In genomic region chr19:8412783-8413592, GRCh38 we compare ENCODE assay signal across 1 cellular context.
A peak's percentile ranks its signal among the peaks of the same experiment; 100 is the strongest.
TF ChIP-seq lines count a peak whose summit lies in the region.

TSS of gene MARCHF2 (plus strand) at chr19:8413305. CDS start at chr19:8421841, 8,536 bp downstream.

TF ChIP-seq in HepG2, 621 proteins besides CTCF, POLR2A, EP300 and RAD21 (continued from another document and continues in another):
- TF ChIP-seq, protein P1, sequence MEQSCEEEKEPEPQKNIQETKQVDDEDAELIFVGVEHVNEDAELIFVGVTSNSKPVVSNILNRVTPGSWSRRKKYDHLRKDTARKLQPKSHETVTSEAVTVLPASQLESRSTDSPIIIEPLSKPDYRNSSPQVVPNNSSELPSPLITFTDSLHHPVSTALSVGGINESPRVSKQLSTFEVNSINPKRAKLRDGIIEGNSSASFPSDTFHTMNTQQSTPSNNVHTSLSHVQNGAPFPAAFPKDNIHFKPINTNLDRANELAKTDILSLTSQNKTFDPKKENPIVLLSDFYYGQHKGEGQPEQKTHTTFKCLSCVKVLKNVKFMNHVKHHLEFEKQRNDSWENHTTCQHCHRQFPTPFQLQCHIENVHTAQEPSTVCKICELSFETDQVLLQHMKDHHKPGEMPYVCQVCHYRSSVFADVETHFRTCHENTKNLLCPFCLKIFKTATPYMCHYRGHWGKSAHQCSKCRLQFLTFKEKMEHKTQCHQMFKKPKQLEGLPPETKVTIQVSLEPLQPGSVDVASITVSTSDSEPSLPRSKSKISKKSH (CRISPR knock-in tag; IDR thresholded peaks at IDR 0.05; ENCODE audit: borderline replicate concordance), result no peak
- TF ChIP-seq ZKSCAN8 (CRISPR knock-in tag; IDR thresholded peaks at IDR 0.05; ENCODE audit: borderline replicate concordance) (no peak), ZNF318 (CRISPR knock-in tag; IDR thresholded peaks at IDR 0.05) (no peak), KLF16 (CRISPR knock-in tag; IDR thresholded peaks at IDR 0.05) (no peak), ZBTB3 (CRISPR knock-in tag; IDR thresholded peaks at IDR 0.05; ENCODE audit: borderline replicate concordance, low read depth) (no peak), ZNF350 (CRISPR knock-in tag; IDR thresholded peaks at IDR 0.05; ENCODE audit: borderline replicate concordance, low read depth) (no peak), ZNF329 (CRISPR knock-in tag; IDR thresholded peaks at IDR 0.05; ENCODE audit: low read depth) (no peak), ELF1 (CRISPR knock-in tag; IDR thresholded peaks at IDR 0.05) (no peak), ZNF589 (CRISPR knock-in tag; conservative IDR thresholded peaks at IDR 0.05) (no peak), SETDB1 (CRISPR knock-in tag; IDR thresholded peaks at IDR 0.05; ENCODE audit: borderline replicate concordance) (no peak), E2F2 (CRISPR knock-in tag; IDR thresholded peaks at IDR 0.05; ENCODE audit: borderline replicate concordance) (no peak), SP2 (CRISPR knock-in tag; IDR thresholded peaks at IDR 0.05) (peak; percentile 93), BORCS8-MEF2B (CRISPR knock-in tag; IDR thresholded peaks at IDR 0.05) (no peak; the same call in 1 of the 2 replicates), ZNF746 (CRISPR knock-in tag; IDR thresholded peaks at IDR 0.05) (no peak), JUN (CRISPR knock-in tag; IDR thresholded peaks at IDR 0.05) (no peak), ZNF124 (CRISPR knock-in tag; IDR thresholded peaks at IDR 0.05) (no peak), XBP1 (CRISPR knock-in tag; IDR thresholded peaks at IDR 0.05) (no peak), CC2D1A (CRISPR knock-in tag; IDR thresholded peaks at IDR 0.05) (no peak), SMAD1 (CRISPR knock-in tag; IDR thresholded peaks at IDR 0.05; ENCODE audit: borderline replicate concordance, low read depth) (no peak), ZNF24 (IDR thresholded peaks at IDR 0.05) (no peak), NFKBIZ (CRISPR knock-in tag; IDR thresholded peaks at IDR 0.05) (no peak), SYNCRIP (IDR thresholded peaks at IDR 0.05; ENCODE audit: insufficient read depth, low read depth, low read length) (no peak), KAT2B (IDR thresholded peaks at IDR 0.05; ENCODE audit: borderline replicate concordance, low read depth, low read length) (no peak), ZFP36L1 (CRISPR knock-in tag; IDR thresholded peaks at IDR 0.05) (no peak), ZNF232 (CRISPR knock-in tag; IDR thresholded peaks at IDR 0.05; ENCODE audit: borderline replicate concordance) (no peak), ZC3H13 (CRISPR knock-in tag; IDR thresholded peaks at IDR 0.05) (no peak), ZNF704 (CRISPR knock-in tag; IDR thresholded peaks at IDR 0.05; ENCODE audit: borderline replicate concordance) (no peak), CSRNP1 (CRISPR knock-in tag; IDR thresholded peaks at IDR 0.05) (no peak), TBX2 (CRISPR knock-in tag; IDR thresholded peaks at IDR 0.05; ENCODE audit: borderline replicate concordance) (peak; percentile 26; the same call in 1 of the 2 replicates), REXO4 (CRISPR knock-in tag; IDR thresholded peaks at IDR 0.05; ENCODE audit: borderline replicate concordance) (no peak), ZNF34 (CRISPR knock-in tag; IDR thresholded peaks at IDR 0.05; ENCODE audit: borderline replicate concordance) (no peak), ZNF44 (CRISPR knock-in tag; IDR thresholded peaks at IDR 0.05) (no peak), KDM5A (IDR thresholded peaks at IDR 0.05; ENCODE audit: borderline replicate concordance, low read length) (no peak), ZNF768 (CRISPR knock-in tag; IDR thresholded peaks at IDR 0.05) (peak; percentile 31; the same call in 1 of the 2 replicates), ZNF770 (CRISPR knock-in tag; IDR thresholded peaks at IDR 0.05) (peak; percentile 96)
- TF ChIP-seq, protein P2, sequence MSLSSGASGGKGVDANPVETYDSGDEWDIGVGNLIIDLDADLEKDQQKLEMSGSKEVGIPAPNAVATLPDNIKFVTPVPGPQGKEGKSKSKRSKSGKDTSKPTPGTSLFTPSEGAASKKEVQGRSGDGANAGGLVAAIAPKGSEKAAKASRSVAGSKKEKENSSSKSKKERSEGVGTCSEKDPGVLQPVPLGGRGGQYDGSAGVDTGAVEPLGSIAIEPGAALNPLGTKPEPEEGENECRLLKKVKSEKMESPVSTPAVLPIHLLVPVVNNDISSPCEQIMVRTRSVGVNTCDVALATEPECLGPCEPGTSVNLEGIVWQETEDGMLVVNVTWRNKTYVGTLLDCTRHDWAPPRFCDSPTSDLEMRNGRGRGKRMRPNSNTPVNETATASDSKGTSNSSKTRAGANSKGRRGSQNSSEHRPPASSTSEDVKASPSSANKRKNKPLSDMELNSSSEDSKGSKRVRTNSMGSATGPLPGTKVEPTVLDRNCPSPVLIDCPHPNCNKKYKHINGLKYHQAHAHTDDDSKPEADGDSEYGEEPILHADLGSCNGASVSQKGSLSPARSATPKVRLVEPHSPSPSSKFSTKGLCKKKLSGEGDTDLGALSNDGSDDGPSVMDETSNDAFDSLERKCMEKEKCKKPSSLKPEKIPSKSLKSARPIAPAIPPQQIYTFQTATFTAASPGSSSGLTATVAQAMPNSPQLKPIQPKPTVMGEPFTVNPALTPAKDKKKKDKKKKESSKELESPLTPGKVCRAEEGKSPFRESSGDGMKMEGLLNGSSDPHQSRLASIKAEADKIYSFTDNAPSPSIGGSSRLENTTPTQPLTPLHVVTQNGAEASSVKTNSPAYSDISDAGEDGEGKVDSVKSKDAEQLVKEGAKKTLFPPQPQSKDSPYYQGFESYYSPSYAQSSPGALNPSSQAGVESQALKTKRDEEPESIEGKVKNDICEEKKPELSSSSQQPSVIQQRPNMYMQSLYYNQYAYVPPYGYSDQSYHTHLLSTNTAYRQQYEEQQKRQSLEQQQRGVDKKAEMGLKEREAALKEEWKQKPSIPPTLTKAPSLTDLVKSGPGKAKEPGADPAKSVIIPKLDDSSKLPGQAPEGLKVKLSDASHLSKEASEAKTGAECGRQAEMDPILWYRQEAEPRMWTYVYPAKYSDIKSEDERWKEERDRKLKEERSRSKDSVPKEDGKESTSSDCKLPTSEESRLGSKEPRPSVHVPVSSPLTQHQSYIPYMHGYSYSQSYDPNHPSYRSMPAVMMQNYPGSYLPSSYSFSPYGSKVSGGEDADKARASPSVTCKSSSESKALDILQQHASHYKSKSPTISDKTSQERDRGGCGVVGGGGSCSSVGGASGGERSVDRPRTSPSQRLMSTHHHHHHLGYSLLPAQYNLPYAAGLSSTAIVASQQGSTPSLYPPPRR (CRISPR knock-in tag; IDR thresholded peaks at IDR 0.05; ENCODE audit: borderline replicate concordance), result no peak
- TF ChIP-seq, protein P3, sequence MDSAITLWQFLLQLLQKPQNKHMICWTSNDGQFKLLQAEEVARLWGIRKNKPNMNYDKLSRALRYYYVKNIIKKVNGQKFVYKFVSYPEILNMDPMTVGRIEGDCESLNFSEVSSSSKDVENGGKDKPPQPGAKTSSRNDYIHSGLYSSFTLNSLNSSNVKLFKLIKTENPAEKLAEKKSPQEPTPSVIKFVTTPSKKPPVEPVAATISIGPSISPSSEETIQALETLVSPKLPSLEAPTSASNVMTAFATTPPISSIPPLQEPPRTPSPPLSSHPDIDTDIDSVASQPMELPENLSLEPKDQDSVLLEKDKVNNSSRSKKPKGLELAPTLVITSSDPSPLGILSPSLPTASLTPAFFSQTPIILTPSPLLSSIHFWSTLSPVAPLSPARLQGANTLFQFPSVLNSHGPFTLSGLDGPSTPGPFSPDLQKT (CRISPR knock-in tag; IDR thresholded peaks at IDR 0.05; ENCODE audit: borderline replicate concordance), result no peak
